In the genomic region with DNA sequence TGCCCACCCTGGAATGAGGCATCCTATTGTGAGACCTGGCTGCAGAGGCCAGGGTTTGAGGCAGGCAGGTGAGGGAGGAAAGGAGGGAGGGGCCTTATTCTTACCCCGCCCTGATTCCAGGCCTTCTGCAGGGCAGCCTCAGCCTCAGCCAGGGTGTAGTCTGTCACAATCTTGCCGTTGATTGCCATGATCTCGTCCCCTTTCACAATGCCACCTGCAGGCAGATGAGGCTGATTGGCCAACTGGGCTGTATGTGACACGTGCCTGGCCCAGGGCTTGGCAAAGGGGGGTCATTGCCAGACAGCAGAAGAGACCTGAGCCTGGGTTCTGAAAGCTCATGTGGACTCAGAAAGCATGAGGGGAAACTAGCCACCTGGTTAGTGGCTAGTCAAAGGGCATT, we compare ENCODE assay signal across 14 cellular contexts. TPM values are rescaled to one million over a fixed set of nuclear protein-coding genes. Genes with fewer than 3 reads are reported as not detected.
DNase-seq lines count a peak whose midpoint lies in the region; ATAC-seq and TF ChIP-seq lines count a peak whose summit lies in the region.
"Had no signal": no experiment of that assay in that cellular context is flagged by ENCODE, and none has a peak within 500 bp of the region (broad histone marks: within the 10 kb centered on the region; RNA-seq: fewer than 3 reads in every experiment).

No MANE protein-coding gene starts in this region.

- no peak overlapping the region for H3K27ac Mint-ChIP-seq in activated T-cell treated with anti-CD3 and anti-CD28 coated beads, Interleukin-2, amount 50 U/mL, for 24 hours
- H3K27ac Mint-ChIP-seq in activated CD4-positive, alpha-beta memory T cell treated with anti-CD3 and anti-CD28 coated beads for 36 hours, result no peak overlapping the region
- H3K27ac Mint-ChIP-seq: B cell; dendritic cell treated with granulocyte-macrophage colony-stimulating factor and Interleukin-4, amounts not matched to agents 40 ng/mL and 50 ng/mL, for 4 days had no signal

- no peak overlapping the region for H3K27ac ChIP-seq in 22Rv1
- no peak overlapping the region for H3K27ac ChIP-seq in HEK293 (ENCODE audit: extremely low read depth, low read depth, low read length)
- H3K27ac ChIP-seq: prostate gland had no signal

- no peak overlapping the region for H3K4me3 Mint-ChIP-seq in activated T-cell treated with anti-CD3 and anti-CD28 coated beads, Interleukin-2, amount 50 U/mL, for 24 hours
- H3K4me3 Mint-ChIP-seq in activated CD4-positive, alpha-beta memory T cell treated with anti-CD3 and anti-CD28 coated beads for 36 hours, result no peak overlapping the region
- H3K4me3 Mint-ChIP-seq: B cell; dendritic cell treated with granulocyte-macrophage colony-stimulating factor and Interleukin-4, amounts not matched to agents 40 ng/mL and 50 ng/mL, for 4 days had no signal

- intact Hi-C loops in activated CD4-positive, alpha-beta memory T cell treated with anti-CD3 and anti-CD28 coated beads for 36 hours (cut with micrococcal nuclease), result no loop called here

- no peaks in the 10 kb centered on the region for H3K4me1 Mint-ChIP-seq in activated T-cell treated with anti-CD3 and anti-CD28 coated beads, Interleukin-2, amount 50 U/mL, for 24 hours (ENCODE audit: low read depth)
- H3K4me1 Mint-ChIP-seq in activated CD4-positive, alpha-beta memory T cell treated with anti-CD3 and anti-CD28 coated beads for 36 hours (ENCODE audit: low read depth), result no peaks in the 10 kb centered on the region
- H3K4me1 Mint-ChIP-seq: B cell had no signal

- ATAC-seq in GM18498 (IDR thresholded peaks at IDR 0.05; ENCODE audit: unreplicated experiment), result no peak
- ATAC-seq in HG02870 (IDR thresholded peaks at IDR 0.05; ENCODE audit: unreplicated experiment), result no peak

- H3K36me3 Mint-ChIP-seq in activated T-cell treated with anti-CD3 and anti-CD28 coated beads, Interleukin-2, amount 50 U/mL, for 24 hours (ENCODE audit: low read depth), result no peaks in the 10 kb centered on the region
- no peaks in the 10 kb centered on the region for H3K36me3 Mint-ChIP-seq in activated CD4-positive, alpha-beta memory T cell treated with anti-CD3 and anti-CD28 coated beads for 36 hours

- POLR2A ChIA-PET in HEK293 (lab: Yijun Ruan, JAX), result no interaction called here
- POLR2A ChIA-PET in activated CD4-positive, alpha-beta memory T cell treated with anti-CD3 and anti-CD28 coated beads for 36 hours (lab: Charles Lee), result no interaction called here

- DNase-seq in NCI-H2196 (lab: John Stamatoyannopoulos, UW; ENCODE audit: unreplicated experiment), result peak; percentile 75
- peak; percentile 48 for DNase-seq in cerebellum (ENCODE audit: low spot score)
- no peak for DNase-seq in activated T-cell treated with anti-CD3 and anti-CD28 coated beads, Interleukin-2, amount 50 U/mL, for 24 hours
- DNase-seq in activated CD4-positive, alpha-beta memory T cell treated with anti-CD3 and anti-CD28 coated beads for 36 hours, result no peak
- DNase-seq: activated CD8-positive, alpha-beta memory T cell treated with anti-CD3 and anti-CD28 coated beads, Interleukin-2, amount 50 U/mL, for 48 hours; amniotic stem cell; stimulated activated naive CD4-positive, alpha-beta T cell treated with Interleukin-2 at 50 U/mL for 16 hours had no signal

- TF ChIP-seq CTCF in 22Rv1 (IDR thresholded peaks at IDR 0.05) (peak; percentile 8; the same call in 1 of the 2 replicates), HEK293 (tag by site-specific recombination; IDR thresholded peaks at IDR 0.05) (no peak)

- no peaks in the 10 kb centered on the region for H3K4me1 ChIP-seq in HEK293 (ENCODE audit: control insufficient read depth, insufficient read depth, low read length)
- H3K4me1 ChIP-seq: prostate gland had no signal

- H3K27me3 Mint-ChIP-seq in activated T-cell treated with anti-CD3 and anti-CD28 coated beads, Interleukin-2, amount 50 U/mL, for 24 hours, result no peaks in the 10 kb centered on the region
- peaks cover 3% of the 10 kb centered on the region for H3K27me3 Mint-ChIP-seq in activated CD4-positive, alpha-beta memory T cell treated with anti-CD3 and anti-CD28 coated beads for 36 hours
- H3K27me3 Mint-ChIP-seq: dendritic cell treated with granulocyte-macrophage colony-stimulating factor and Interleukin-4, amounts not matched to agents 40 ng/mL and 50 ng/mL, for 4 days had no signal

- H3K36me3 ChIP-seq in HEK293 (ENCODE audit: control insufficient read depth in 2 of 2, insufficient read depth in 1 of 2, low read length in 2 of 2), result no peaks in the 10 kb centered on the region
- H3K36me3 ChIP-seq: prostate gland had no signal

- no peak overlapping the region for H3K4me3 ChIP-seq in HEK293 (ENCODE audit: low read depth, low read length)
- H3K4me3 ChIP-seq: prostate gland had no signal

- H3K9me3 Mint-ChIP-seq in activated T-cell treated with anti-CD3 and anti-CD28 coated beads, Interleukin-2, amount 50 U/mL, for 24 hours, result no peaks in the 10 kb centered on the region
- no peaks in the 10 kb centered on the region for H3K9me3 Mint-ChIP-seq in activated CD4-positive, alpha-beta memory T cell treated with anti-CD3 and anti-CD28 coated beads for 36 hours
- H3K9me3 Mint-ChIP-seq: dendritic cell treated with granulocyte-macrophage colony-stimulating factor and Interleukin-4, amounts not matched to agents 40 ng/mL and 50 ng/mL, for 4 days had no signal

- CTCF ChIA-PET in HEK293 (lab: Yijun Ruan, JAX), result interaction anchor here (0.6 to 3.1 kb wide), 6 partner anchors 10 to 114 kb away, joined by 3 to 24 read pairs (median 5); partner anchors contain the start of gene KCNJ11
- CTCF ChIA-PET in activated CD4-positive, alpha-beta memory T cell treated with anti-CD3 and anti-CD28 coated beads for 36 hours (lab: Charles Lee), result interaction anchor here (0.5 to 3.6 kb wide), 4 partner anchors 10 to 115 kb away, joined by 3 to 14 read pairs (median 4); no protein-coding TSS in a partner anchor

- no peaks in the 10 kb centered on the region for H3K9me3 ChIP-seq in HEK293 (ENCODE audit: control insufficient read depth, insufficient read depth, low read depth, low read length)
- H3K9me3 ChIP-seq: prostate gland had no signal

TF ChIP-seq in HEK293, 187 proteins besides CTCF, POLR2A, EP300 and RAD21:
- TF ChIP-seq KLF1 (tag by site-specific recombination; IDR thresholded peaks at IDR 0.05) (peak; percentile 41; the same call in 1 of the 2 replicates), ZIC2 (tag by site-specific recombination; IDR thresholded peaks at IDR 0.05) (peak; percentile 16; the same call in 1 of the 2 replicates), ZNF777 (tag by site-specific recombination; IDR thresholded peaks at IDR 0.05; ENCODE audit: borderline replicate concordance) (no peak)

RNA-seq across cellular contexts. Expression of gene ABCC8, which starts 21.4 kb away (rescaled TPM):
- total RNA-seq in cerebellum, result 29.0 TPM
- not detected for total RNA-seq in activated CD4-positive, alpha-beta memory T cell treated with anti-CD3 and anti-CD28 coated beads for 36 hours

RNA-seq across cellular contexts. Expression of gene USH1C, which starts 46.2 kb away (rescaled TPM):
- 0.27 TPM for total RNA-seq in cerebellum
- total RNA-seq in activated CD4-positive, alpha-beta memory T cell treated with anti-CD3 and anti-CD28 coated beads for 36 hours, result not detected
- total RNA-seq: B cell, prostate gland had no signal

RNA-seq across cellular contexts. Expression of gene OTOG, which starts 49.0 kb away (rescaled TPM):
- 0.91 TPM for total RNA-seq in cerebellum
- total RNA-seq in activated CD4-positive, alpha-beta memory T cell treated with anti-CD3 and anti-CD28 coated beads for 36 hours, result not detected
- total RNA-seq: B cell had no signal

Comparison
In these comparisons a context has a peak if more than half of its experiments do, and no peak if none do; other contexts are left out.
1. DNase-seq: peak in NCI-H2196 (single experiment) and cerebellum (single experiment); none in activated T-cell treated with anti-CD3 and anti-CD28 coated beads, Interleukin-2, amount 50 U/mL, for 24 hours (single experiment) and activated CD4-positive, alpha-beta memory T cell treated with anti-CD3 and anti-CD28 coated beads for 36 hours (single experiment).
2. RNA of gene ABCC8, which starts 21.4 kb away (total RNA-seq): 29.0 TPM in cerebellum (single experiment); not detected in activated CD4-positive, alpha-beta memory T cell treated with anti-CD3 and anti-CD28 coated beads for 36 hours; every median in the first group is over 10 times any median in the second.